Comparison of ENCODE assay signal across 1 cellular context in the genomic region with DNA sequence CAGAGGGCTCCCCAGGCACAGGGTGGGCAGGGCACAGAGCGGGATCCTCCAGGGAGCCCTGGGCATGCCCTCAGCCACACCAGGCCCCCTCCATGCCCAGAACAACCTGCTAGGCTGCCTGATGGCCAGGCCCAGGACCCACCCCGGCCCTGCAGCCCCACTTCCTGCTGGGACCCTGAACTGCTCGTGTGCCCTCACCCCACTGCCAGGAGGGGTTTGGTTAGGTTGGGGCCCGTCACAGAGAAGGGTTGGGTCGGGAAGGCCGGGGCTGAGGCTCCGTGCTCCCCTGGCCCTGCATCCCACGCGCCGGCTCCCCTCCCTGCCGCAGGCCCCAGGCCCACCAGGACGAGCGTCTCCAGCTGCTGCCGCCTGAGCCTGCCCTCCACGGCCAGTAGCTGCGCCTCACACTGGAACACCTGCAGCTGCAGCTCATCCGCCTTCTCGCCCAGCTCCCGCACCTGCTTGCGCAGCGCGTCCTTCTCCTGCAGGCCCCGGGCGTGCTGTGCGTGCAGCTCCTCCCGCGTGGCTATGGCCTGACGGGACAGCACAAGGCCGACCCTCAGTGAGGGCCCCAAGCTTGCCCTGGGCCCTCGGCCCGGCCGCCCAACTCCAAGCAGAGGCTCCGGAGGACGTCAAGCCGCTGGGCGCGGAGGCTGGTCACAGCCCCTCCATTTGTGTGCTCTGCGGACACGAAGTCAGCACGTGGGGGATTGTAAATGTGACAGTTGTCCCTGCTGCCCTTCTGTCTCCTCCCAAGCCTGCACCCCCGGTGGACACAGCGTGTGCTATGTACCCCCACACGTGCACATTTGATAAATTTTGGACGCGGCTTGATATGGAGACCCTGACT.
TF ChIP-seq lines count a peak whose summit lies in the region.

No MANE protein-coding gene starts in this region.

TF ChIP-seq in H1, 55 proteins besides CTCF, POLR2A, EP300 and RAD21:
- TF ChIP-seq YY1 (IDR thresholded peaks at IDR 0.05; ENCODE audit: low read depth, low read length) (no peak), TEAD4 (IDR thresholded peaks at IDR 0.05; ENCODE audit: low read depth, low read length) (no peak), RXRA (IDR thresholded peaks at IDR 0.05; ENCODE audit: insufficient read depth, low read depth, low read length) (no peak)
